Comparison of ENCODE assay signal across 9 cellular contexts in the genomic region with DNA sequence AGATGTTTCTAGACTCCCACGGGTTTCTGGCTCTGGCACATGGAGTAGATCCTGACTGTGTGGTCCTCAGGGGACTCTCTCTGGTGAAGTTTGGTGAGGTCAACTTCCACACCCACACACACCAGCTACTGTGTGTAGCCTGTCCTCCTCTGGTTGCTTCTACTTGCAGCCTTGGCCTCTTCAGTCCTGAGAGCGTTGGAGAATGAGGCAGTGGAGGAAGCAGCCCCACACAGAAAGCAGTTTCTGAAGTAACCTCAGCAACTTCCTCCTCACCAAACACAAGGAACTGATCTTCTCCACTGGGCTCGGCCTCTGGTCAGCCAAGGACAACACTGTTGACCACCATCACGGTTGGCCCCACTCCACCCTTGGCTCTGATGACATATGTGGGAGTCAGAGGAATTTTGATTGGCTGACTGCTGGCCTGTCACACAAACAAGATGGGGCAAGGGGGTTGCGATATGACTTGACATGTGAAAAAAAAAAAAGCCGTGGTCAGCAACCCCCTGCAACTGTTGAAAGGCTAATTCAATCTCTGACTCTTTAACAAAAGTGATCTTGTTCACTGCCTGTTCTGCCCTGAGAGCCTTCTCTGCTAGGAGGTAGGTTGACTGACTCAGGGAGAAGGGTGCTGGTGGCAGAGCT. TPM values are rescaled to one million over a fixed set of nuclear protein-coding genes. Genes with fewer than 3 reads are reported as not detected.
DNase-seq lines count a peak whose midpoint lies in the region; ATAC-seq and TF ChIP-seq lines count a peak whose summit lies in the region.
"Had no signal": no experiment of that assay in that cellular context is flagged by ENCODE, and none has a peak within 500 bp of the region (broad histone marks: within the 10 kb centered on the region; RNA-seq: fewer than 3 reads in every experiment).

No MANE protein-coding gene starts in this region.

- TF ChIP-seq POLR2A in stomach (IDR thresholded peaks at IDR 0.05), result no peak

- CTCF ChIA-PET in Calu3 (lab: Charles Lee), result interaction anchor here (0.5 kb wide), 1 partner anchor 14 kb away, joined by 3 read pairs; no protein-coding TSS in a partner anchor

- H3K4me1 Mint-ChIP-seq in naive B cell, result peaks cover 45 to 60% (median 56%) of the 10 kb centered on the region in 3 donors
- peaks cover 9% of the 10 kb centered on the region for H3K4me1 Mint-ChIP-seq in Calu3 (ENCODE audit: low read depth, unreplicated experiment)

- H3K36me3 Mint-ChIP-seq in naive B cell, result no peaks in the 10 kb centered on the region
- H3K36me3 Mint-ChIP-seq in Calu3 (ENCODE audit: insufficient read depth, unreplicated experiment), result no peaks in the 10 kb centered on the region

- ATAC-seq in GM18867 (IDR thresholded peaks at IDR 0.05; ENCODE audit: unreplicated experiment), result peak; percentile 45
- ATAC-seq in HG02642 (IDR thresholded peaks at IDR 0.05; ENCODE audit: poor library complexity, unreplicated experiment), result peak; percentile 58
- ATAC-seq in naive B cell (ENCODE audit: low read depth in 2 of 2), result no peak

- intact Hi-C loops in stomach (cut with DNase I; ENCODE audit: low total_unique reads) (no loop called here), Calu3 (cut with micrococcal nuclease; ENCODE audit: unreplicated experiment) (no loop called here)

- H3K27ac Mint-ChIP-seq in naive B cell (peak overlapping the region; percentile 36 to 85 (median 76)), Calu3 (ENCODE audit: unreplicated experiment) (no peak overlapping the region)

- no peaks in the 10 kb centered on the region for H3K36me3 ChIP-seq in stomach

- no peaks in the 10 kb centered on the region for H3K27me3 Mint-ChIP-seq in naive B cell
- no peaks in the 10 kb centered on the region for H3K27me3 Mint-ChIP-seq in Calu3 (ENCODE audit: unreplicated experiment)

- no peaks in the 10 kb centered on the region for H3K27me3 ChIP-seq in stomach

- no peak overlapping the region for H3K27ac ChIP-seq in stomach

- no TSS peak for BruUV-seq in Calu3 (replicated peaks; lab: Mats Ljungman, UMichigan)

- 70 to 86% (median 77%) methylated on average over 6 of the region's 6 CpGs for WGBS in stomach, 5 donors

- no peaks in the 10 kb centered on the region for H3K9me3 ChIP-seq in stomach

- TF ChIP-seq EP300 in stomach (IDR thresholded peaks at IDR 0.05), result no peak

- H3K4me3 Mint-ChIP-seq in naive B cell (peak overlapping the region; percentile 12 to 73 (median 50)), Calu3 (ENCODE audit: low read depth, unreplicated experiment) (no peak overlapping the region)

- no peak overlapping the region for H3K4me3 ChIP-seq in stomach

- TF ChIP-seq CTCF in stomach (IDR thresholded peaks at IDR 0.05) (no peak), Calu3 (IDR thresholded peaks at IDR 0.05; ENCODE audit: unreplicated experiment) (no peak)

- H3K9me3 Mint-ChIP-seq in naive B cell (peaks cover 0 to 2% (median 0%) of the 10 kb centered on the region in 7 donors), Calu3 (ENCODE audit: low read depth, unreplicated experiment) (no peaks in the 10 kb centered on the region)

- DNase-seq in NOMO-1 treated with dmso at 0.1 percent for 144 hours (lab: John Stamatoyannopoulos, UW; ENCODE audit: unreplicated experiment), result peak; percentile 77
- no peak for DNase-seq in naive B cell
- DNase-seq in stomach, result no peak
- DNase-seq in activated CD4-positive, alpha-beta T cell treated with anti-CD3 and anti-CD28 coated beads for 1 hour, result no peak
- DNase-seq in kidney glomerular epithelial cell (lab: John Stamatoyannopoulos, UW), result no peak
- no peak for DNase-seq in Calu3

- no peaks in the 10 kb centered on the region for H3K4me1 ChIP-seq in stomach

RNA-seq across cellular contexts. Expression of a gene that starts 19.6 kb away (rescaled TPM):
- polyA plus RNA-seq in naive B cell (ENCODE audit: low read depth in 6 of 6), result 10 to 100 TPM; 18.0 to 61.4 (median 45.4) TPM
- 10 to 100 TPM in 1 of 5 donors, 1 to 10 TPM in 1, under 1 TPM in 2, not detected in 1; 0.29 to 16.9 (median 3.7) TPM for total RNA-seq in stomach
- polyA plus RNA-seq in stomach, result 1 to 10 TPM; 1.2 to 3.4 (median 3.1) TPM
- total RNA-seq in Calu3 (2022), result 0.24 TPM in 1 of 2 replicates, not detected in the other

RNA-seq across cellular contexts. Expression of a gene that starts 52.7 kb away (rescaled TPM):
- polyA plus RNA-seq in naive B cell (ENCODE audit: low read depth in 6 of 6) (1 to 10 TPM in 2 of 6 donors, under 1 TPM in 3, not detected in 1; 0.18 to 1.6 (median 0.67) TPM), stomach (1 to 10 TPM in 1 of 3 donors, not detected in 2; 1.3 TPM)
- total RNA-seq in stomach (10 to 100 TPM in 1 of 5 donors, under 1 TPM in 2, not detected in 2; under 0.01 to 21.4 (median 0.18) TPM), Calu3 (2022) (15.7 and 17.0 TPM in 2 replicates)
- total RNA-seq: mesenteric fat pad had no signal

Comparison
In these comparisons a context has a peak if more than half of its experiments do, and no peak if none do; other contexts are left out.
1. ATAC-seq: peak in GM18867 (single experiment) and HG02642 (single experiment); none in naive B cell (0 of 2).